Comparison of ENCODE assay signal across 8 cellular contexts in the genomic region with DNA sequence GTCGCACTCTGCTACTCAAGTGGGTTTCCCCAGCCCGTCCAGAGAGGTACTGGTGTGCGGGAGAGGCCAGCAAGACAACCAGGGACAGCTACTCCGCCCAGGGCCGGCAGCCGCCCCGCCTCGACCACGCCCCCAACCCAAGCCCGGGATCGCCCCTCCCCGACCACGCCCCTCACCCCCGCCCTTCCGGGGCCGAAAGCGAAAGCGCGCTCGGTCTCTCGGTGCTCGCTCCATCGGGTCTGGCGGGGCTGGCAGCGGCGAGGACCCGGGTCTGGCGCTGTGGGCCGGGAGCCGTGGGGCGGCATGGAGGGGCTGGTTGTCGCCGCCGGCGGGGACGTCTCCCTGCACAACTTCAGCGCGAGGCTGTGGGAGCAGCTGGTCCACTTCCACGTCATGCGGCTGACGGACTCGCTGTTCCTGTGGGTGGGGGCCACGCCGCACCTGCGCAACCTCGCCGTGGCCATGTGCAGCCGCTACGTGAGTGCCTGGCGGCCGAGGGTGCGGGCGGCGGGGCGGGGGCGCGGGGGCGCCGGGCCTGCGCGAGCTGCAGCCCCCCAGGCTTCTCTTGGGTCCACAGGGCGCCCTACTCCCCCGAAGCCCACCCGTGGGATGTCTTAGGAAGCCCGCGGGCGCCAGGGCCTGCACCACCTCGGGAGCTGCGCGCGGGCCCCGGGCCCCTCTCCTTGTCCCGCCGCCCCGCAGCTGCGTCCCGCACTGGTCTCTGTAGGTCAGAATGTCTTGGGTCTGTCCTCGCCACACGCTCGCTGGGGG. TPM values are rescaled to one million over a fixed set of nuclear protein-coding genes. Genes with fewer than 3 reads are reported as not detected.
DNase-seq lines count a peak whose midpoint lies in the region; ATAC-seq, FAIRE-seq and TF ChIP-seq lines count a peak whose summit lies in the region.

A gene with protein sequence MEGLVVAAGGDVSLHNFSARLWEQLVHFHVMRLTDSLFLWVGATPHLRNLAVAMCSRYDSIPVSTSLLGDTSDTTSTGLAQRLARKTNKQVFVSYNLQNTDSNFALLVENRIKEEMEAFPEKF (plus strand): TSS at position 228 of the 771 bp plus-strand sequence. CDS start 76 bp downstream, at position 304.

- peak within 1 kb of the TSS; percentile 100 for H3K4me3 Mint-ChIP-seq in activated naive CD8-positive, alpha-beta T cell treated with anti-CD3 and anti-CD28 coated beads, Interleukin-2, amount 50 U/mL, for 24 hours

- peak within 1 kb of the TSS; percentile 9 for H2BK120ac ChIP-seq in trophoblast cell (ENCODE audit: insufficient read depth, low read length, poor library complexity)

- H3K4ac ChIP-seq in trophoblast cell (ENCODE audit: low read depth, low read length): peak within 1 kb of the TSS; percentile 60

- H3K18ac ChIP-seq in trophoblast cell (ENCODE audit: low read length): peak within 1 kb of the TSS; percentile 92

- intact Hi-C loops in tibial artery (cut with DNase I; ENCODE audit: low total_unique reads): no loop called here

- H4K8ac ChIP-seq in trophoblast cell (ENCODE audit: low read depth, low read length): peak within 1 kb of the TSS; percentile 82

- peak within 1 kb of the TSS; percentile 98 for H3K27ac Mint-ChIP-seq in activated naive CD8-positive, alpha-beta T cell treated with anti-CD3 and anti-CD28 coated beads, Interleukin-2, amount 50 U/mL, for 24 hours

- H3K9me3 ChIP-seq in cardiac muscle cell (ENCODE audit: low read depth): no peaks in the 10 kb centered on the region
- H3K9me3 ChIP-seq in trophoblast cell (ENCODE audit: insufficient read depth, low read depth, low read length): no peaks in the 10 kb centered on the region
- no peaks in the 10 kb centered on the region for H3K9me3 ChIP-seq in tibial artery

- no peaks in the 10 kb centered on the region for H3K27me3 ChIP-seq in cardiac muscle cell
- H3K27me3 ChIP-seq in trophoblast cell (ENCODE audit: insufficient read depth, low read length): no peaks in the 10 kb centered on the region
- H3K27me3 ChIP-seq in tibial artery: no peaks in the 10 kb centered on the region

- H4K12ac ChIP-seq in trophoblast cell (ENCODE audit: low read depth, low read length): peak within 1 kb of the TSS; percentile 13

- WGBS in trophoblast cell (ENCODE audit: extremely low coverage, insufficient coverage, insufficient read length): no CpG with 5 or more reads among the region's 80 CpGs

- peak within 1 kb of the TSS; percentile 6 for H3K27ac ChIP-seq in cardiac muscle cell
- no peak within 1 kb of the TSS for H3K27ac ChIP-seq in trophoblast cell (ENCODE audit: low read depth, low read length)
- peak within 1 kb of the TSS; percentile 72 to 74 for H3K27ac ChIP-seq in tibial artery

- H3K4me3 ChIP-seq in cardiac muscle cell (peak within 1 kb of the TSS; percentile 94), trophoblast cell (ENCODE audit: low read depth, low read length) (peak within 1 kb of the TSS; percentile 98), tibial artery (peak within 1 kb of the TSS; percentile 90 to 98)

- ATAC-seq in HG02763 (IDR thresholded peaks at IDR 0.05; ENCODE audit: unreplicated experiment): peak; percentile 76
- ATAC-seq in activated naive CD8-positive, alpha-beta T cell treated with anti-CD3 and anti-CD28 coated beads, Interleukin-2, amount 50 U/mL, for 24 hours: peak; percentile 81

- H3K79me2 ChIP-seq in trophoblast cell (ENCODE audit: control insufficient read depth, insufficient read depth, low read length, poor library complexity): no peaks in the 10 kb centered on the region

- TF ChIP-seq POLR2A in GM12891 (IDR thresholded peaks at IDR 0.05; ENCODE audit: low read depth, low read length): peak; percentile 52; the same call in 1 of the 2 replicates

- H3K4me1 ChIP-seq in cardiac muscle cell (ENCODE audit: low read depth): peaks cover 4% of the 10 kb centered on the region
- peaks cover 2% of the 10 kb centered on the region in 2 experiments for H3K4me1 ChIP-seq in trophoblast cell (ENCODE audit: control insufficient read depth in 1 of 2, insufficient read depth in 2 of 2, low read length in 2 of 2)
- peaks cover 2 to 37% (median 22%) of the 10 kb centered on the region in 4 donors for H3K4me1 ChIP-seq in tibial artery

- peaks cover 4% of the 10 kb centered on the region for H3K9me3 Mint-ChIP-seq in activated naive CD8-positive, alpha-beta T cell treated with anti-CD3 and anti-CD28 coated beads, Interleukin-2, amount 50 U/mL, for 24 hours

- no peak within 1 kb of the TSS for H3K23ac ChIP-seq in trophoblast cell (ENCODE audit: low read length)

- H3K14ac ChIP-seq in trophoblast cell (ENCODE audit: low read length): peak within 1 kb of the TSS; percentile 80

- peak within 1 kb of the TSS; percentile 29 for H2BK12ac ChIP-seq in trophoblast cell (ENCODE audit: low read length)

- H3K4me2 ChIP-seq in trophoblast cell (ENCODE audit: low read length): peak within 1 kb of the TSS; percentile 87

- H3K4me1 Mint-ChIP-seq in activated naive CD8-positive, alpha-beta T cell treated with anti-CD3 and anti-CD28 coated beads, Interleukin-2, amount 50 U/mL, for 24 hours: peaks cover 41% of the 10 kb centered on the region

- H3K36me3 ChIP-seq in cardiac muscle cell (peaks cover 4% of the 10 kb centered on the region), trophoblast cell (ENCODE audit: control insufficient read depth in 1 of 2, insufficient read depth in 2 of 2, low read length in 2 of 2) (peaks cover 7 to 8% of the 10 kb centered on the region in 2 experiments), tibial artery (peaks cover 5 to 7% (median 6%) of the 10 kb centered on the region in 3 donors)

- no peak within 1 kb of the TSS for H2AK5ac ChIP-seq in trophoblast cell (ENCODE audit: low read length)

- peaks cover 31% of the 10 kb centered on the region for H3K36me3 Mint-ChIP-seq in activated naive CD8-positive, alpha-beta T cell treated with anti-CD3 and anti-CD28 coated beads, Interleukin-2, amount 50 U/mL, for 24 hours (ENCODE audit: low read depth)

- DNase-seq in GM12891 (ENCODE audit: insufficient read length, low spot score) (peak; percentile 93), NCI-H1436 (lab: John Stamatoyannopoulos, UW) (peak; percentile 85), T follicular helper cell (ENCODE audit: low read depth) (peak; percentile 86), cardiac muscle cell (ENCODE audit: low read depth in 1 of 2, low spot score in 1 of 2) (peak; percentile 92 to 95), trophoblast cell (peak; percentile 83 to 93), tibial artery (peak; percentile 91 to 97)
- DNase-seq in activated naive CD8-positive, alpha-beta T cell treated with anti-CD3 and anti-CD28 coated beads, Interleukin-2, amount 50 U/mL, for 24 hours: peak; percentile 98

- peak within 1 kb of the TSS; percentile 65 for H2AFZ ChIP-seq in trophoblast cell (ENCODE audit: insufficient read depth, low read length, poor library complexity)

- H3K9ac ChIP-seq in trophoblast cell (ENCODE audit: low read length): no peak within 1 kb of the TSS

- H3K79me1 ChIP-seq in trophoblast cell (ENCODE audit: low read length): peaks cover 2% of the 10 kb centered on the region

- H3K27me3 Mint-ChIP-seq in activated naive CD8-positive, alpha-beta T cell treated with anti-CD3 and anti-CD28 coated beads, Interleukin-2, amount 50 U/mL, for 24 hours: peaks cover 2% of the 10 kb centered on the region

- TF ChIP-seq CTCF in cardiac muscle cell (IDR thresholded peaks at IDR 0.05; ENCODE audit: low read depth, low read length) (no peak), tibial artery (IDR thresholded peaks at IDR 0.05) (no peak)

- peak within 1 kb of the TSS; percentile 67 for H4K91ac ChIP-seq in trophoblast cell (ENCODE audit: low read depth, low read length)

- FAIRE-seq in GM12891 (lab: Jason Lieb, UNC): peak; percentile 98

- no peak within 1 kb of the TSS for H2BK5ac ChIP-seq in trophoblast cell (ENCODE audit: low read depth, low read length, poor library complexity)

TF ChIP-seq in GM12891, 5 proteins besides CTCF, POLR2A, EP300 and RAD21:
- TF ChIP-seq PAX5 (IDR thresholded peaks at IDR 0.05; ENCODE audit: insufficient read depth, low read length, severe bottlenecking): no peak
- no peak for TF ChIP-seq POLR2AphosphoS5 (IDR thresholded peaks at IDR 0.05; ENCODE audit: low read depth, low read length)
- TF ChIP-seq TAF1 (IDR thresholded peaks at IDR 0.05; ENCODE audit: low read depth, low read length): peak; percentile 46; the same call in 1 of the 2 replicates
- TF ChIP-seq POU2F2 (IDR thresholded peaks at IDR 0.05; ENCODE audit: low read depth, low read length): no peak
- TF ChIP-seq SPI1 (IDR thresholded peaks at IDR 0.05; ENCODE audit: low read depth, low read length): no peak

RNA-seq across cellular contexts. Expression of the gene that starts here (rescaled TPM):
- polyA plus RNA-seq in GM12891 (2012; ENCODE audit: low read depth, missing spikeins): 36.3 TPM
- 22.2 and 23.3 TPM in 2 replicates for total RNA-seq in cardiac muscle cell
- 32.6 and 44.0 TPM in 2 replicates for polyA plus RNA-seq in cardiac muscle cell
- 9.7 and 10.5 TPM in 2 replicates for polyA plus RNA-seq in trophoblast cell (2013)
